Comparison of ENCODE assay signal across 16 cellular contexts in genomic region chr2:109436635-109437225, GRCh38.
DNase-seq lines count a peak whose midpoint lies in the region; ATAC-seq lines count a peak whose summit lies in the region.
"Had no signal": no experiment of that assay in that cellular context is flagged by ENCODE, and none has a peak within 500 bp of the region (broad histone marks: within the 10 kb centered on the region; RNA-seq: fewer than 3 reads in every experiment).

No MANE protein-coding gene starts in this region.

- intact Hi-C loops in Right ventricle myocardium inferior (cut with DNase I) = loop anchor here (5.0 kb wide), 1 partner anchor 54 kb away; no protein-coding TSS in a partner anchor
- intact Hi-C loops in aorta (cut with DNase I) = loop anchor here (5.0 kb wide), 2 partner anchors 46 to 114 kb away; no protein-coding TSS in a partner anchor

- DNase-seq in NCI-H345 treated with DMSO at 0.1 percent for 48 hours (lab: John Stamatoyannopoulos, UW; ENCODE audit: unreplicated experiment) = peak; percentile 55
- DNase-seq in NCI-H345 (lab: John Stamatoyannopoulos, UW) = no peak
- no peak for DNase-seq in Right ventricle myocardium inferior (ENCODE audit: missing footprints)
- DNase-seq in neuronal stem cell (ENCODE audit: low spot score) = no peak
- peak; percentile 42 to 70 for DNase-seq in aorta
- DNase-seq in stimulated activated naive CD4-positive, alpha-beta T cell treated with Interleukin-2 at 50 U/mL for 16 hours (lab: John Stamatoyannopoulos, UW) = no peak
- no peak for DNase-seq in RKO (ENCODE audit: low spot score)
- DNase-seq: activated CD8-positive, alpha-beta T cell treated with anti-CD3 and anti-CD28 coated beads for 36 hours; activated gamma-delta T cell; CD8-positive, alpha-beta memory T cell; MV-4-11; NCI-H446; stimulated activated naive CD8-positive, alpha-beta T cell treated with anti-CD3 and anti-CD28 coated beads, Interleukin-15, amount 100 ng/mL, for 72 hours had no signal

- H3K14ac ChIP-seq in neuronal stem cell (ENCODE audit: low read length) = no peak overlapping the region

- peaks cover 0 to 3% of the 10 kb centered on the region in 2 donors for H3K36me3 ChIP-seq in neuronal stem cell (replicated peaks in 1 of 2; ENCODE audit: control insufficient read depth in 2 of 2, insufficient read depth in 2 of 2, low read length in 2 of 2)
- H3K36me3 ChIP-seq in aorta (ENCODE audit: control insufficient read depth in 1 of 2, insufficient read depth in 2 of 2, low read length in 1 of 2) = no peaks in the 10 kb centered on the region
- H3K36me3 ChIP-seq: cardiac muscle cell had no signal

- H3K27ac ChIP-seq in neuronal stem cell (replicated peaks; ENCODE audit: low read length) = no peak overlapping the region
- H3K27ac ChIP-seq in aorta (ENCODE audit: low read depth in 1 of 2, low read length in 2 of 2) = peak overlapping the region; percentile 31 to 98
- H3K27ac ChIP-seq: cardiac muscle cell, hepatocyte had no signal

- H2BK15ac ChIP-seq in neuronal stem cell (ENCODE audit: low read length) = no peak overlapping the region

- H2BK120ac ChIP-seq in neuronal stem cell (ENCODE audit: low read depth, low read length) = no peak overlapping the region

- no peak overlapping the region for H2AFZ ChIP-seq in neuronal stem cell (ENCODE audit: low read length)
- H2AFZ ChIP-seq: hepatocyte had no signal

- peak overlapping the region; percentile 10 for H3K4ac ChIP-seq in neuronal stem cell (ENCODE audit: low read length)

- no peak overlapping the region for H4K8ac ChIP-seq in neuronal stem cell (ENCODE audit: low read depth, low read length)

- H3K9me3 ChIP-seq in neuronal stem cell (replicated peaks in 1 of 2; ENCODE audit: control insufficient read depth in 2 of 2, insufficient read depth in 1 of 2, low read depth in 1 of 2, low read length in 2 of 2) = peaks cover 0 to 3% of the 10 kb centered on the region in 2 donors
- no peaks in the 10 kb centered on the region for H3K9me3 ChIP-seq in aorta (ENCODE audit: control insufficient read depth, low read length)

- H3K9ac ChIP-seq in neuronal stem cell (ENCODE audit: low read depth, low read length, poor library complexity) = no peak overlapping the region

- no peak overlapping the region for H3K4me2 ChIP-seq in neuronal stem cell (ENCODE audit: insufficient read depth, low read length, poor library complexity, severe bottlenecking)
- H3K4me2 ChIP-seq: hepatocyte had no signal

- H2BK12ac ChIP-seq in neuronal stem cell (ENCODE audit: low read length) = no peak overlapping the region

- no peaks in the 10 kb centered on the region for H3K27me3 ChIP-seq in neuronal stem cell (ENCODE audit: control insufficient read depth in 3 of 3, insufficient read depth in 3 of 3, low read depth in 1 of 3, low read length in 3 of 3)
- no peaks in the 10 kb centered on the region for H3K27me3 ChIP-seq in aorta (ENCODE audit: control insufficient read depth in 1 of 2, insufficient read depth in 2 of 2, low read length in 1 of 2)
- H3K27me3 ChIP-seq: cardiac muscle cell, hepatocyte had no signal

- no peak overlapping the region for H3K4me3 ChIP-seq in neuronal stem cell (ENCODE audit: low read length in 2 of 2)
- H3K4me3 ChIP-seq in aorta (ENCODE audit: low read length in 2 of 2) = no peak overlapping the region
- H3K4me3 ChIP-seq: cardiac muscle cell, hepatocyte had no signal

- peak overlapping the region; percentile 35 for H3K18ac ChIP-seq in neuronal stem cell (ENCODE audit: low read length)

- no peak overlapping the region for H4K91ac ChIP-seq in neuronal stem cell (ENCODE audit: low read depth, low read length, poor library complexity)

- H3K4me1 ChIP-seq in neuronal stem cell (ENCODE audit: control insufficient read depth in 2 of 2, insufficient read depth in 1 of 2, low read depth in 1 of 2, low read length in 2 of 2) (peaks cover 0 to 4% of the 10 kb centered on the region in 2 donors), aorta (ENCODE audit: control insufficient read depth in 1 of 2, insufficient read depth in 2 of 2, low read length in 2 of 2) (peaks cover 0 to 5% of the 10 kb centered on the region in 2 donors)

- ATAC-seq in Right ventricle myocardium inferior (peak; percentile 13), aorta (ENCODE audit: low FRiP score) (peak; percentile 2), HG02798 (IDR thresholded peaks at IDR 0.05; ENCODE audit: poor library complexity, unreplicated experiment) (no peak)
- ATAC-seq: activated CD8-positive, alpha-beta T cell treated with anti-CD3 and anti-CD28 coated beads for 36 hours; stimulated activated naive CD8-positive, alpha-beta T cell treated with anti-CD3 and anti-CD28 coated beads, Interleukin-15, amount 100 ng/mL, for 72 hours had no signal

- H3K23ac ChIP-seq in neuronal stem cell (ENCODE audit: low read depth, low read length, poor library complexity) = no peak overlapping the region

- no peak overlapping the region for H2BK5ac ChIP-seq in neuronal stem cell (ENCODE audit: low read length)

- no CpG with 5 or more reads among the region's 15 CpGs for WGBS in neuronal stem cell (ENCODE audit: extremely low coverage in 2 of 2, insufficient read length in 2 of 2, insufficient replicate concordance in 1 of 2), 2 donors
- WGBS in aorta, 2 donors = 55 to 62% methylated on average over 15 of the region's 15 CpGs

- H3K79me1 ChIP-seq in neuronal stem cell (ENCODE audit: low read depth, low read length) = no peaks in the 10 kb centered on the region

- no peak overlapping the region for H2AK5ac ChIP-seq in neuronal stem cell (ENCODE audit: low read depth, low read length)

Comparison
In these comparisons a context has a peak if more than half of its experiments do, and no peak if none do; other contexts are left out.
1. DNase-seq: peak in NCI-H345 treated with DMSO at 0.1 percent for 48 hours (single experiment) and aorta (2 of 2); none in NCI-H345 (single experiment), Right ventricle myocardium inferior (single experiment), neuronal stem cell (single experiment), stimulated activated naive CD4-positive, alpha-beta T cell treated with Interleukin-2 at 50 U/mL for 16 hours (single experiment) and RKO (single experiment).